25 cellular contexts compared by ENCODE assay signal in the genomic region with DNA sequence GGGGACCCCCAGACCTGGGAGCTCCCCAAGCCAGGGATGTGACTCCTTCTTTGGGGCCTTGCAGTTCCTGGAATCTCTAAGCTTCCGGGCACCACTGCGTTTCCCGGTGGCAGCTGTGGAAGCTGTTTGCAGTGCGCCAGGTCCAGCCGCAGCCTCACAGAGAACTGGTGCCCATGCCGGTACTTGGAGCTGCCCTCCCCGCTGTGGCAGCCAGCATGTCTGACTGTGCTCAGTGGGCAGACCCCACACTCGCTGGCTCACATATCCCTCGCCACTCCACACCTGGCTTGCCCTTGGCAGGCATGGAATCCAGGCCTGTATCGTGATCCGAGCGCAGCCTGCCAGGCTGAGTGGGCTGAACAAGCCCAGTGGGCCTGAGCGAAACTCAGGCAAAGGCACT.
"Had no signal": no experiment of that assay in that cellular context is flagged by ENCODE, and none has a peak within 500 bp of the region (broad histone marks: within the 10 kb centered on the region; RNA-seq: fewer than 3 reads in every experiment).

No MANE protein-coding gene starts in this region.

- H3K27ac ChIP-seq: colonic mucosa, epithelial cell of prostate, esophagus squamous epithelium, gastrocnemius medialis, hepatocyte, left lung, lower lobe of right lung had no signal

- FAIRE-seq: endometrium had no signal

- H3K4me3 ChIP-seq: colonic mucosa, esophagus squamous epithelium, gastrocnemius medialis, hepatocyte, left lung, lower lobe of right lung, mucosa of descending colon had no signal

- H3K36me3 ChIP-seq: colonic mucosa, esophagus squamous epithelium, gastrocnemius medialis, left lung, lower lobe of right lung had no signal

- ATAC-seq: effector memory CD8-positive, alpha-beta T cell; esophagus mucosa; gastrocnemius medialis; left cardiac atrium; left lung; left ventricle myocardium superior; mucosa of descending colon had no signal

- H3K4me2 ChIP-seq: hepatocyte had no signal

- H3K79me2 ChIP-seq: hepatocyte had no signal

- H2AFZ ChIP-seq: hepatocyte had no signal

- H3K27me3 ChIP-seq: colonic mucosa, esophagus squamous epithelium, gastrocnemius medialis, hepatocyte, left lung had no signal

- H3K4me1 ChIP-seq: colonic mucosa, esophagus squamous epithelium, gastrocnemius medialis, left lung, lower lobe of right lung had no signal

- DNase-seq: colonic mucosa; cortex of kidney; effector CD8-positive, alpha-beta T cell; effector memory CD8-positive, alpha-beta T cell; endodermal cell; erythroblast; esophagus squamous epithelium; foreskin fibroblast; foreskin melanocyte; gastrocnemius medialis; glutamatergic neuron; head of caudate nucleus; hypothalamus; immature natural killer cell; islet precursor cell; left cardiac atrium; left ventricle myocardium superior; lower lobe of right lung; mesenchymal stem cell; mucosa of descending colon had no signal

- H3K9me3 ChIP-seq: colonic mucosa, gastrocnemius medialis had no signal
